ENCODE assay signal across 18 cellular contexts in genomic region chr20:6919792-6920468, GRCh38.
"Had no signal": no experiment of that assay in that cellular context is flagged by ENCODE, and none has a peak within 500 bp of the region (broad histone marks: within the 10 kb centered on the region; RNA-seq: fewer than 3 reads in every experiment).

No MANE protein-coding gene starts in this region.

- H3K4me1 ChIP-seq: heart right ventricle, left ventricle myocardium inferior, pancreas had no signal

- H3K4me3 ChIP-seq: heart right ventricle, left ventricle myocardium inferior, pancreas, skin epidermis, suprapubic skin, vagina had no signal

- H3K27me3 Mint-ChIP-seq: activated B cell treated with CpG ODN at 0.5 μM for 24 hours; activated CD4-positive, alpha-beta memory T cell treated with anti-CD3 and anti-CD28 coated beads, Interleukin-2, amount 10 ng/mL, durations not matched to agents 7 days and 5 days; activated CD8-positive, alpha-beta memory T cell treated with anti-CD3 and anti-CD28 coated beads, Interleukin-2, amount 10 ng/mL, durations not matched to agents 7 days and 5 days; activated naive CD8-positive, alpha-beta T cell treated with anti-CD3 and anti-CD28 coated beads for 36 hours; naive B cell; stimulated activated naive CD8-positive, alpha-beta T cell treated with anti-CD3 and anti-CD28 coated beads, Interleukin-15, Interleukin-2, amounts not matched to agents 100 ng/mL and 50 ng/mL, for 24 hours had no signal

- H3K9me3 Mint-ChIP-seq: activated B cell treated with CpG ODN at 0.5 μM for 24 hours; activated naive CD8-positive, alpha-beta T cell treated with anti-CD3 and anti-CD28 coated beads for 36 hours had no signal

- H3K9me3 ChIP-seq: heart right ventricle, pancreas, suprapubic skin, vagina had no signal

- H3K27ac Mint-ChIP-seq: activated B cell treated with CpG ODN at 0.5 μM for 24 hours; activated CD4-positive, alpha-beta memory T cell treated with anti-CD3 and anti-CD28 coated beads, Interleukin-2, amount 10 ng/mL, durations not matched to agents 7 days and 5 days; activated CD8-positive, alpha-beta memory T cell treated with anti-CD3 and anti-CD28 coated beads, Interleukin-2, amount 10 ng/mL, durations not matched to agents 7 days and 5 days; activated naive CD8-positive, alpha-beta T cell treated with anti-CD3 and anti-CD28 coated beads for 36 hours; stimulated activated naive CD8-positive, alpha-beta T cell treated with anti-CD3 and anti-CD28 coated beads, Interleukin-15, Interleukin-2, amounts not matched to agents 100 ng/mL and 50 ng/mL, for 24 hours had no signal

- H3K27me3 ChIP-seq: heart right ventricle, pancreas, suprapubic skin, vagina had no signal

- H3K27ac ChIP-seq: heart right ventricle, left ventricle myocardium inferior, pancreas, skin epidermis, suprapubic skin, vagina had no signal

- DNase-seq: activated B cell treated with CpG ODN at 0.5 μM for 24 hours; activated CD4-positive, alpha-beta memory T cell treated with anti-CD3 and anti-CD28 coated beads, Interleukin-2, amount 10 ng/mL, durations not matched to agents 7 days and 5 days; activated CD4-positive, alpha-beta T cell treated with anti-CD3 and anti-CD28 coated beads for 4 hours; activated CD8-positive, alpha-beta memory T cell treated with anti-CD3 and anti-CD28 coated beads, Interleukin-2, amount 10 ng/mL, durations not matched to agents 7 days and 5 days; activated naive CD8-positive, alpha-beta T cell treated with anti-CD3 and anti-CD28 coated beads for 36 hours; amniotic stem cell; heart right ventricle; kidney glomerular epithelial cell; left ventricle myocardium inferior; naive B cell; pancreas; stimulated activated CD4-positive, alpha-beta T cell treated with anti-CD3 and anti-CD28 coated beads, Interleukin-2, amount 100 ng/mL, for 48 hours; T-helper 1 cell; T-helper 9 cell had no signal

- ATAC-seq: activated CD8-positive, alpha-beta memory T cell treated with anti-CD3 and anti-CD28 coated beads, Interleukin-2, amount 10 ng/mL, durations not matched to agents 7 days and 5 days; heart right ventricle; pancreas had no signal

- H3K4me3 Mint-ChIP-seq: activated B cell treated with CpG ODN at 0.5 μM for 24 hours; activated CD4-positive, alpha-beta memory T cell treated with anti-CD3 and anti-CD28 coated beads, Interleukin-2, amount 10 ng/mL, durations not matched to agents 7 days and 5 days; activated CD8-positive, alpha-beta memory T cell treated with anti-CD3 and anti-CD28 coated beads, Interleukin-2, amount 10 ng/mL, durations not matched to agents 7 days and 5 days; activated naive CD8-positive, alpha-beta T cell treated with anti-CD3 and anti-CD28 coated beads for 36 hours; naive B cell; stimulated activated naive CD8-positive, alpha-beta T cell treated with anti-CD3 and anti-CD28 coated beads, Interleukin-15, Interleukin-2, amounts not matched to agents 100 ng/mL and 50 ng/mL, for 24 hours had no signal

- H3K36me3 ChIP-seq: heart right ventricle, left ventricle myocardium inferior, pancreas, suprapubic skin, vagina had no signal

- H3K36me3 Mint-ChIP-seq: activated CD8-positive, alpha-beta memory T cell treated with anti-CD3 and anti-CD28 coated beads, Interleukin-2, amount 10 ng/mL, durations not matched to agents 7 days and 5 days; activated naive CD8-positive, alpha-beta T cell treated with anti-CD3 and anti-CD28 coated beads for 36 hours; naive B cell had no signal

- H3K4me1 Mint-ChIP-seq: activated B cell treated with CpG ODN at 0.5 μM for 24 hours; activated CD4-positive, alpha-beta memory T cell treated with anti-CD3 and anti-CD28 coated beads, Interleukin-2, amount 10 ng/mL, durations not matched to agents 7 days and 5 days; activated CD8-positive, alpha-beta memory T cell treated with anti-CD3 and anti-CD28 coated beads, Interleukin-2, amount 10 ng/mL, durations not matched to agents 7 days and 5 days; activated naive CD8-positive, alpha-beta T cell treated with anti-CD3 and anti-CD28 coated beads for 36 hours; naive B cell had no signal
